ENCODE assay signal across 15 cellular contexts in genomic region chr18:7775848-7776247, GRCh38.
A peak's percentile ranks its signal among the peaks of the same experiment; 100 is the strongest.
DNase-seq lines count a peak whose midpoint lies in the region; ATAC-seq and TF ChIP-seq lines count a peak whose summit lies in the region.
"Had no signal": no experiment of that assay in that cellular context is flagged by ENCODE, and none has a peak within 500 bp of the region (broad histone marks: within the 10 kb centered on the region; RNA-seq: fewer than 3 reads in every experiment).

No MANE protein-coding gene starts in this region.

- intact Hi-C loops in mucosa of descending colon (cut with DNase I, micrococcal nuclease): no loop called here

- 0 out of 2 replicates have a peak, but pooled peaks cover 6% of the 10 kb centered on the region for H3F3A ChIP-seq in MM.1S (ENCODE audit: insufficient read depth, low read length)

- no peak overlapping the region for H3K27ac ChIP-seq in BLaER1
- no peak overlapping the region for H3K27ac ChIP-seq in BLaER1 treated with 17β-estradiol and CSF1 and Interleukin-3, amounts not matched to agents 10 nM and 100 nM
- peak overlapping the region; percentile 72 for H3K27ac ChIP-seq in MM.1S (ENCODE audit: low read length)
- H3K27ac ChIP-seq in Karpas-422 (ENCODE audit: low read length): no peak overlapping the region
- no peak overlapping the region for H3K27ac ChIP-seq in brain microvascular endothelial cell
- H3K27ac ChIP-seq: GM23248 had no signal

- TF ChIP-seq CTCF in MM.1S (IDR thresholded peaks at IDR 0.05; ENCODE audit: low read length) (no peak), mucosa of descending colon (IDR thresholded peaks at IDR 0.05) (no peak), brain microvascular endothelial cell (IDR thresholded peaks at IDR 0.05; ENCODE audit: low read depth, low read length, missing control alignments) (no peak)

- H3K9me3 ChIP-seq in BLaER1 (no peaks in the 10 kb centered on the region), MM.1S (replicated peaks; ENCODE audit: insufficient read depth, low read length) (no peaks in the 10 kb centered on the region), mucosa of descending colon (no peaks in the 10 kb centered on the region), Karpas-422 (ENCODE audit: low read length) (no peaks in the 10 kb centered on the region)
- no peaks in the 10 kb centered on the region for H3K9me3 ChIP-seq in BLaER1 treated with 17β-estradiol and CSF1 and Interleukin-3, amounts not matched to agents 10 nM and 100 nM (replicated peaks in 1 of 11)

- no peaks in the 10 kb centered on the region for H3K36me3 ChIP-seq in BLaER1
- H3K36me3 ChIP-seq in BLaER1 treated with 17β-estradiol and CSF1 and Interleukin-3, amounts not matched to agents 10 nM and 100 nM: no peaks in the 10 kb centered on the region
- no peaks in the 10 kb centered on the region for H3K36me3 ChIP-seq in MM.1S (replicated peaks; ENCODE audit: insufficient read depth, low read length)
- no peaks in the 10 kb centered on the region for H3K36me3 ChIP-seq in mucosa of descending colon (ENCODE audit: low read depth)
- H3K36me3 ChIP-seq in Karpas-422 (ENCODE audit: insufficient read depth, low read length): no peaks in the 10 kb centered on the region
- H3K36me3 ChIP-seq in brain microvascular endothelial cell (replicated peaks): no peaks in the 10 kb centered on the region

- DNase-seq in MM.1S: peak; percentile 79
- no peak for DNase-seq in mucosa of descending colon
- DNase-seq in Karpas-422: no peak
- no peak for DNase-seq in brain microvascular endothelial cell
- DNase-seq: CD4-positive, alpha-beta T cell; CD8-positive, alpha-beta memory T cell; DMS79; EL; GF-D8; GM23248; H7; HCEC 1CT had no signal

- H3K4me1 ChIP-seq in BLaER1 (peaks cover 42% of the 10 kb centered on the region), MM.1S (ENCODE audit: low read length) (peaks cover 21% of the 10 kb centered on the region), mucosa of descending colon (ENCODE audit: low read depth) (no peaks in the 10 kb centered on the region), Karpas-422 (ENCODE audit: low read length) (no peaks in the 10 kb centered on the region)
- peaks cover 0 to 40% (median 23%) of the 10 kb centered on the region in 10 experiments; a peak in 12 of 20 replicates for H3K4me1 ChIP-seq in BLaER1 treated with 17β-estradiol and CSF1 and Interleukin-3, amounts not matched to agents 10 nM and 100 nM

- in situ Hi-C loops in brain microvascular endothelial cell (cut with HindIII; ENCODE audit: low pct_ligation_motif_present, low sequenced_read_pairs): no loop called here

- ATAC-seq in mucosa of descending colon: peak; percentile 65
- no peak for ATAC-seq in GM21723 (IDR thresholded peaks at IDR 0.05; ENCODE audit: unreplicated experiment)

- no peaks in the 10 kb centered on the region for H3K9me2 ChIP-seq in MM.1S (replicated peaks; ENCODE audit: insufficient read depth, low read length)
- H3K9me2 ChIP-seq in Karpas-422 (replicated peaks; ENCODE audit: insufficient read depth, low read length): no peaks in the 10 kb centered on the region

- H3K9ac ChIP-seq in BLaER1 (0 out of 2 replicates have a peak overlapping the region, but pooled peaks have one; percentile 25), MM.1S (ENCODE audit: low read length) (no peak overlapping the region), Karpas-422 (ENCODE audit: low read length) (no peak overlapping the region)
- H3K9ac ChIP-seq in BLaER1 treated with 17β-estradiol and CSF1 and Interleukin-3, amounts not matched to agents 10 nM and 100 nM: no peak overlapping the region
- H3K9ac ChIP-seq: GM23248 had no signal

- H3K79me2 ChIP-seq in MM.1S (ENCODE audit: low read length) (no peaks in the 10 kb centered on the region), Karpas-422 (ENCODE audit: low read length) (no peaks in the 10 kb centered on the region)

- H3K4me3 ChIP-seq in BLaER1: no peak overlapping the region
- H3K4me3 ChIP-seq in BLaER1 treated with 17β-estradiol and CSF1 and Interleukin-3, amounts not matched to agents 10 nM and 100 nM: no peak overlapping the region
- no peak overlapping the region for H3K4me3 ChIP-seq in MM.1S (ENCODE audit: low read length)
- no peak overlapping the region for H3K4me3 ChIP-seq in mucosa of descending colon
- no peak overlapping the region for H3K4me3 ChIP-seq in Karpas-422 (ENCODE audit: low read length)
- no peak overlapping the region for H3K4me3 ChIP-seq in brain microvascular endothelial cell (ENCODE audit: low read depth, low read length)
- H3K4me3 ChIP-seq: GM23248 had no signal

- H3K4me2 ChIP-seq in BLaER1 (peak overlapping the region; percentile 57), MM.1S (ENCODE audit: low read depth, low read length) (no peak overlapping the region), Karpas-422 (ENCODE audit: low read depth, low read length, poor library complexity, severe bottlenecking) (no peak overlapping the region)
- H3K4me2 ChIP-seq in BLaER1 treated with 17β-estradiol and CSF1 and Interleukin-3, amounts not matched to agents 10 nM and 100 nM: peak overlapping the region in 7 of 11 experiments; percentile 30 to 78 (median 57); a peak in 11 of 22 replicates

- H2AFZ ChIP-seq in MM.1S (ENCODE audit: low read length): no peak overlapping the region
- no peak overlapping the region for H2AFZ ChIP-seq in Karpas-422 (ENCODE audit: low read length)
- H2AFZ ChIP-seq: GM23248 had no signal

- no peaks in the 10 kb centered on the region for H4K20me1 ChIP-seq in BLaER1
- no peaks in the 10 kb centered on the region for H4K20me1 ChIP-seq in BLaER1 treated with 17β-estradiol and CSF1 and Interleukin-3, amounts not matched to agents 10 nM and 100 nM
- H4K20me1 ChIP-seq in MM.1S (ENCODE audit: insufficient read depth, low read length): no peaks in the 10 kb centered on the region
- H4K20me1 ChIP-seq in Karpas-422 (ENCODE audit: insufficient read depth, low read depth, low read length): no peaks in the 10 kb centered on the region

- no peaks in the 10 kb centered on the region for H3K27me3 ChIP-seq in BLaER1
- no peaks in the 10 kb centered on the region for H3K27me3 ChIP-seq in BLaER1 treated with 17β-estradiol and CSF1 and Interleukin-3, amounts not matched to agents 10 nM and 100 nM
- H3K27me3 ChIP-seq in MM.1S (replicated peaks; ENCODE audit: insufficient read depth, low read length): no peaks in the 10 kb centered on the region
- H3K27me3 ChIP-seq in Karpas-422 (ENCODE audit: low read length): no peaks in the 10 kb centered on the region
- H3K27me3 ChIP-seq in brain microvascular endothelial cell (replicated peaks): no peaks in the 10 kb centered on the region

Comparison
In these comparisons a context has a peak if more than half of its experiments do, and no peak if none do; other contexts are left out.
1. H3K4me2 ChIP-seq: peak in BLaER1 (single experiment) and BLaER1 treated with 17β-estradiol and CSF1 and Interleukin-3, amounts not matched to agents 10 nM and 100 nM (7 of 11); none in MM.1S (single experiment) and Karpas-422 (single experiment).